Comparison of ENCODE assay signal across 8 cellular contexts in the genomic region with DNA sequence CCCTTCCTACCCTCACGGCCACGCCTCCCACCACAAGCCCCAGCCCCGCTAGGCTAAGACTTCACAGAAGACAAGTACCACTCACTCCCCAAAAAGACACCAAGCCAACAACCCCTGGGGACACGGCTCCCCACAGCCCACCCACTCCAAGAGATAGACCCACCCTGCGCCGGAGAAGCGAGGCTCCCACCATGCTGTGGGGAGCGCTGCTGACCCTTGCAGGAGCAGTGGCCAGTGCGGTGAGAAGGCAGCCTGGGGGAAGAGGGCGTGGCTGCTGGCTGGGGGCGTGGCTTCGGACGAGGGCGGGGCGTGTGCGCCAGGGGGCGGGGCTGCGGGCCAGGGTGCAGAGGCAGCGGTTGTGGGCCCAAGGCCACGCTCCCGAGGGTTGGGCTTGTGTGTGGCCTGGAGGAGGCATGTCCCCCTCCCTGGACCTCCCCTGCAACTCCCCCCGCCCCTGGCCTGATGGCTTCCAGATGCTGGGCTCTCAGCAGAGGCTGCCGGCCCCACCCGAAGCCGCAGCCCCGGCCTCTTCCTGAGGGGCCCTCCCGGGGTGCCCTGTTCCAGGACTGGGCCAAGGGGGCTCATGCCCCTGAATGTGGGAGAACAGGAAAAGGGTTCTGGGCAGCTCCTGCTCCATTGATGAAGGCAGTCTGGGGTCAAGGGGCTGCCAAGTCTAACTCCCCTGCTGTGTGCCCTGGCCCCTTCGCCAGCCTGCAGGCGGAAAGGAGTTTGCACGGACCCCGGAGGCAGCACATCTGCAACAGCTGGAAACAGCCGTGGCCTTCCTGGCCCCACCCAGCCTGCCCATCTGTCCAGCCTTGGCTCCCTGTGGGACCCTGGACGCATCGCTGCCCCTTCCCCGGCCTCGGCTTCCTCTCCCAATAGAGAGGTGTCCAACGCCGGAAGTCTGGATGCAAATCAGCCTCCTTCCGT. TPM values are rescaled to one million over a fixed set of nuclear protein-coding genes. Genes with fewer than 3 reads are reported as not detected.
A peak's percentile ranks its signal among the peaks of the same experiment; 100 is the strongest.
DNase-seq lines count a peak whose midpoint lies in the region; ATAC-seq and TF ChIP-seq lines count a peak whose summit lies in the region.

No MANE protein-coding gene starts in this region.

- peaks cover 24% of the 10 kb centered on the region for H3K4me1 ChIP-seq in mucosa of descending colon (ENCODE audit: low read depth)

- no peaks in the 10 kb centered on the region for H3K36me3 ChIP-seq in mucosa of descending colon (ENCODE audit: low read depth)

- ATAC-seq in mucosa of descending colon, result peak; percentile 65
- no peak for ATAC-seq in HG02938 (IDR thresholded peaks at IDR 0.05; ENCODE audit: unreplicated experiment)
- no peak for ATAC-seq in GM21447 (IDR thresholded peaks at IDR 0.05; ENCODE audit: unreplicated experiment)

- TF ChIP-seq CTCF in choroid plexus epithelial cell (conservative IDR thresholded peaks at IDR 0.05; ENCODE audit: low read depth, low read length) (no peak), mucosa of descending colon (IDR thresholded peaks at IDR 0.05) (no peak)

- intact Hi-C loops in mucosa of descending colon (cut with DNase I, micrococcal nuclease), result no loop called here

- no peak overlapping the region for H3K4me3 ChIP-seq in choroid plexus epithelial cell (ENCODE audit: low read depth, low read length)
- no peak overlapping the region for H3K4me3 ChIP-seq in mucosa of descending colon

- DNase-seq in AG08395 (ENCODE audit: low spot score) (peak; percentile 99), HUDEP-2 (lab: John Stamatoyannopoulos, UW; ENCODE audit: unreplicated experiment in 76 of 76) (peak in 60 of 76 experiments; percentile 10 to 80 (median 46)), choroid plexus epithelial cell (ENCODE audit: low read depth) (peak; percentile 89), mucosa of descending colon (peak; percentile 71 to 86 (median 77)), Kasumi-1 (lab: John Stamatoyannopoulos, UW) (no peak), nucleus accumbens (lab: John Stamatoyannopoulos, UW) (no peak)

- no peaks in the 10 kb centered on the region for H3K9me3 ChIP-seq in mucosa of descending colon

RNA-seq across cellular contexts. Expression of gene TFAP4, which starts 9.1 kb away (rescaled TPM):
- total RNA-seq in mucosa of descending colon, result 10 to 100 TPM in 2 of 3 donors, 1 to 10 TPM in 1; 10.0 to 12.2 (median 12.1) TPM

RNA-seq across cellular contexts. Expression of gene SRL, which starts 21.9 kb away (rescaled TPM):
- total RNA-seq in mucosa of descending colon, result 1 to 10 TPM in 1 of 3 donors, under 1 TPM in 2; 0.35 to 1.2 (median 0.41) TPM

RNA-seq across cellular contexts. Expression of gene GLIS2, which starts 52.1 kb away (rescaled TPM):
- total RNA-seq in mucosa of descending colon, result 10 to 100 TPM in 1 of 3 donors, 1 to 10 TPM in 2; 1.7 to 21.1 (median 2.9) TPM

Comparison
In these comparisons a context has a peak if more than half of its experiments do, and no peak if none do; other contexts are left out.
1. DNase-seq: peak in AG08395 (single experiment), HUDEP-2 (60 of 76), choroid plexus epithelial cell (single experiment) and mucosa of descending colon (3 of 3); none in Kasumi-1 (0 of 2) and nucleus accumbens (0 of 56).